8 cellular contexts compared by ENCODE assay signal in genomic region chr4:83074086-83074704, GRCh38. TPM values are rescaled to one million over a fixed set of nuclear protein-coding genes. Genes with fewer than 3 reads are reported as not detected.
DNase-seq lines count a peak whose midpoint lies in the region; ATAC-seq, FAIRE-seq and TF ChIP-seq lines count a peak whose summit lies in the region.

No MANE protein-coding gene starts in this region.

- no peak overlapping the region for H3K27ac ChIP-seq in right lobe of liver

- intact Hi-C loops in right lobe of liver (cut with DNase I): no loop called here

- no peak for TF ChIP-seq POLR2A in GM12892 (IDR thresholded peaks at IDR 0.05; ENCODE audit: low read depth, low read length)
- TF ChIP-seq POLR2A in right lobe of liver (IDR thresholded peaks at IDR 0.05): no peak

- DNase-seq in AG08396 (ENCODE audit: low spot score) (peak; percentile 59), GM12892 (ENCODE audit: insufficient read length) (peak; percentile 26), NCI-H146 treated with DMSO at 0.1 percent for 48 hours (lab: John Stamatoyannopoulos, UW; ENCODE audit: unreplicated experiment) (peak; percentile 2), T-helper 2 cell (peak in 3 of 5 experiments; percentile 27 to 93 (median 76)), cerebellum (ENCODE audit: low spot score) (peak; percentile 9), right lobe of liver (no peak)
- peak; percentile 53 for DNase-seq in stimulated activated naive CD8-positive, alpha-beta T cell treated with anti-CD3 and anti-CD28 coated beads, Interleukin-15, Interleukin-2, amounts not matched to agents 100 U/mL and 50 U/mL, for 24 hours

- peaks cover 0 to 16% (median 6%) of the 10 kb centered on the region in 4 donors for H3K36me3 ChIP-seq in right lobe of liver

- no peaks in the 10 kb centered on the region for H3K27me3 ChIP-seq in right lobe of liver

- ATAC-seq in HG02870 (IDR thresholded peaks at IDR 0.05; ENCODE audit: unreplicated experiment) (peak; percentile 86), right lobe of liver (peak; percentile 75 to 86 (median 84))
- peak; percentile 93 for ATAC-seq in stimulated activated naive CD8-positive, alpha-beta T cell treated with anti-CD3 and anti-CD28 coated beads, Interleukin-15, Interleukin-2, amounts not matched to agents 100 U/mL and 50 U/mL, for 24 hours

- no peaks in the 10 kb centered on the region for H3K9me3 ChIP-seq in right lobe of liver

- no peaks in the 10 kb centered on the region for H3K4me1 ChIP-seq in right lobe of liver

- WGBS in right lobe of liver (ENCODE audit: insufficient coverage, low coverage, low lambda C conversion rate, missing lambda C conversion rate): 43% methylated on average over 4 of the region's 10 CpGs

- peak; percentile 73 for FAIRE-seq in GM12892 (lab: Jason Lieb, UNC)

- no peak overlapping the region for H3K4me3 ChIP-seq in right lobe of liver

- peak; percentile 75 to 79 (median 76) for TF ChIP-seq CTCF in right lobe of liver (IDR thresholded peaks at IDR 0.05)

RNA-seq across cellular contexts. Expression of gene COPS4, which starts 39.2 kb away (rescaled TPM):
- polyA plus RNA-seq in GM12892 (2012; ENCODE audit: missing spikeins): 39.3 TPM
- total RNA-seq in cerebellum: 101 TPM
- 10 to 100 TPM; 11.1 to 18.9 (median 14.7) TPM for total RNA-seq in right lobe of liver

RNA-seq across cellular contexts. Expression of gene PLAC8, which starts 40.3 kb away (rescaled TPM):
- 102 TPM for polyA plus RNA-seq in GM12892 (2012; ENCODE audit: missing spikeins)
- 0.82 TPM for total RNA-seq in cerebellum
- 10 to 100 TPM in 4 of 6 experiments, 1 to 10 TPM in 2; 6.0 to 18.9 (median 11.8) TPM for total RNA-seq in right lobe of liver

Comparison
In these comparisons a context has a peak if more than half of its experiments do, and no peak if none do; other contexts are left out.
1. DNase-seq: peak in AG08396 (single experiment), GM12892 (single experiment), NCI-H146 treated with DMSO at 0.1 percent for 48 hours (single experiment), T-helper 2 cell (3 of 5), cerebellum (single experiment) and stimulated activated naive CD8-positive, alpha-beta T cell treated with anti-CD3 and anti-CD28 coated beads, Interleukin-15, Interleukin-2, amounts not matched to agents 100 U/mL and 50 U/mL, for 24 hours (single experiment); none in right lobe of liver (0 of 3).
2. Peak in every context shown above with its lines, with median percentiles within 50 percentile points of each other: ATAC-seq.